In genomic region chr13:99198630-99199029, GRCh38 we compare ENCODE assay signal across 13 cellular contexts. TPM values are rescaled to one million over a fixed set of nuclear protein-coding genes. Genes with fewer than 3 reads are reported as not detected.
DNase-seq lines count a peak whose midpoint lies in the region; ATAC-seq and TF ChIP-seq lines count a peak whose summit lies in the region.
"Had no signal": no experiment of that assay in that cellular context is flagged by ENCODE, and none has a peak within 500 bp of the region (broad histone marks: within the 10 kb centered on the region; RNA-seq: fewer than 3 reads in every experiment).

No MANE protein-coding gene starts in this region.

- no peak for TF ChIP-seq POLR2A in esophagus squamous epithelium (IDR thresholded peaks at IDR 0.05)

- H3K9me3 ChIP-seq in esophagus squamous epithelium: no peaks in the 10 kb centered on the region
- H3K9me3 ChIP-seq: left ventricle myocardium inferior, ovary had no signal

- H3K27me3 ChIP-seq in esophagus squamous epithelium: no peaks in the 10 kb centered on the region
- H3K27me3 ChIP-seq: ovary had no signal

- peaks cover 22 to 63% (median 27%) of the 10 kb centered on the region in 3 donors for H3K4me1 ChIP-seq in esophagus squamous epithelium

- CTCF ChIA-PET in activated B cell treated with CpG ODN at 0.5 μM for 24 hours (lab: Charles Lee): interaction anchor here (1.6 to 8.3 kb wide), 5 partner anchors 22 to 71 kb away, joined by 4 to 157 read pairs (median 13); partner anchors contain the start of gene GPR18

- no peak overlapping the region for H3K4me3 ChIP-seq in esophagus squamous epithelium
- H3K4me3 ChIP-seq: left ventricle myocardium inferior, ovary had no signal

- H3K9me3 Mint-ChIP-seq in activated T-cell treated with anti-CD3 and anti-CD28 coated beads, Interleukin-2, amount 50 U/mL, for 24 hours: no peaks in the 10 kb centered on the region
- no peaks in the 10 kb centered on the region for H3K9me3 Mint-ChIP-seq in activated B cell treated with CpG ODN at 0.5 μM for 24 hours
- H3K9me3 Mint-ChIP-seq in stimulated activated effector memory CD8-positive, alpha-beta T cell treated with anti-CD3 and anti-CD28 coated beads, Interleukin-12 subunit alpha, Interleukin-12 subunit beta, amount 100 ng/mL, for 72 hours: no peaks in the 10 kb centered on the region

- peak overlapping the region; percentile 96 for H3K4me3 Mint-ChIP-seq in activated T-cell treated with anti-CD3 and anti-CD28 coated beads, Interleukin-2, amount 50 U/mL, for 24 hours
- H3K4me3 Mint-ChIP-seq in activated B cell treated with CpG ODN at 0.5 μM for 24 hours: no peak overlapping the region
- H3K4me3 Mint-ChIP-seq in stimulated activated effector memory CD8-positive, alpha-beta T cell treated with anti-CD3 and anti-CD28 coated beads, Interleukin-12 subunit alpha, Interleukin-12 subunit beta, amount 100 ng/mL, for 72 hours: peak overlapping the region; percentile 88

- H3K27ac Mint-ChIP-seq in activated T-cell treated with anti-CD3 and anti-CD28 coated beads, Interleukin-2, amount 50 U/mL, for 24 hours: peak overlapping the region; percentile 97
- peak overlapping the region; percentile 35 for H3K27ac Mint-ChIP-seq in activated B cell treated with CpG ODN at 0.5 μM for 24 hours
- H3K27ac Mint-ChIP-seq in stimulated activated effector memory CD8-positive, alpha-beta T cell treated with anti-CD3 and anti-CD28 coated beads, Interleukin-12 subunit alpha, Interleukin-12 subunit beta, amount 100 ng/mL, for 72 hours: peak overlapping the region; percentile 90

- H3K36me3 ChIP-seq in esophagus squamous epithelium: no peaks in the 10 kb centered on the region
- H3K36me3 ChIP-seq: left ventricle myocardium inferior, ovary had no signal

- 62 to 67% methylated on average over 3 of the region's 3 CpGs for WGBS in esophagus squamous epithelium, 2 donors

- no peaks in the 10 kb centered on the region for H3K27me3 Mint-ChIP-seq in activated T-cell treated with anti-CD3 and anti-CD28 coated beads, Interleukin-2, amount 50 U/mL, for 24 hours
- no peaks in the 10 kb centered on the region for H3K27me3 Mint-ChIP-seq in activated B cell treated with CpG ODN at 0.5 μM for 24 hours

- no peak for DNase-seq in activated T-cell treated with anti-CD3 and anti-CD28 coated beads, Interleukin-2, amount 50 U/mL, for 24 hours
- DNase-seq in activated T-cell treated with anti-CD3 and anti-CD28 coated beads, Interleukin-2, amount 50 U/mL, for 48 hours: no peak
- DNase-seq in activated B cell treated with CpG ODN at 0.5 μM for 24 hours (no peak), esophagus squamous epithelium (lab: John Stamatoyannopoulos, UW) (no peak), GF-D8 (lab: John Stamatoyannopoulos, UW) (no peak), GM13976 (ENCODE audit: low spot score) (no peak)
- DNase-seq in stimulated activated effector memory CD8-positive, alpha-beta T cell treated with anti-CD3 and anti-CD28 coated beads, Interleukin-12 subunit alpha, Interleukin-12 subunit beta, amount 100 ng/mL, for 72 hours (ENCODE audit: low spot score in 2 of 2): no peak
- DNase-seq: amniotic stem cell; effector CD4-positive, alpha-beta T cell; left ventricle myocardium inferior; ovary had no signal

- peaks cover 51% of the 10 kb centered on the region for H3K4me1 Mint-ChIP-seq in activated T-cell treated with anti-CD3 and anti-CD28 coated beads, Interleukin-2, amount 50 U/mL, for 24 hours (ENCODE audit: low read depth)
- peaks cover 40% of the 10 kb centered on the region for H3K4me1 Mint-ChIP-seq in activated B cell treated with CpG ODN at 0.5 μM for 24 hours
- peaks cover 35% of the 10 kb centered on the region for H3K4me1 Mint-ChIP-seq in stimulated activated effector memory CD8-positive, alpha-beta T cell treated with anti-CD3 and anti-CD28 coated beads, Interleukin-12 subunit alpha, Interleukin-12 subunit beta, amount 100 ng/mL, for 72 hours

- peak overlapping the region; percentile 96 to 99 (median 99) for H3K27ac ChIP-seq in esophagus squamous epithelium
- H3K27ac ChIP-seq: left ventricle myocardium inferior, ovary had no signal

- in situ Hi-C loops in GM13976 (cut with MboI; ENCODE audit: low sequenced_read_pairs, unreplicated experiment): loop anchor here (5.0 kb wide), 1 partner anchor 64 kb away; no protein-coding TSS in a partner anchor

- intact Hi-C loops in activated B cell treated with CpG ODN at 0.5 μM for 24 hours (cut with micrococcal nuclease): no loop called here
- intact Hi-C loops in esophagus squamous epithelium (cut with DNase I): no loop called here

- H3K36me3 Mint-ChIP-seq in activated T-cell treated with anti-CD3 and anti-CD28 coated beads, Interleukin-2, amount 50 U/mL, for 24 hours (ENCODE audit: low read depth): peaks cover 37% of the 10 kb centered on the region
- H3K36me3 Mint-ChIP-seq in activated B cell treated with CpG ODN at 0.5 μM for 24 hours (ENCODE audit: low read depth): peaks cover 6% of the 10 kb centered on the region
- H3K36me3 Mint-ChIP-seq in stimulated activated effector memory CD8-positive, alpha-beta T cell treated with anti-CD3 and anti-CD28 coated beads, Interleukin-12 subunit alpha, Interleukin-12 subunit beta, amount 100 ng/mL, for 72 hours: peaks cover 33% of the 10 kb centered on the region

- POLR2A ChIA-PET in activated B cell treated with CpG ODN at 0.5 μM for 24 hours (lab: Charles Lee): interaction anchor here (0.6 to 7.4 kb wide), 5 partner anchors 58 to 177 kb away, joined by 5 to 128 read pairs (median 6); partner anchors contain the start of gene GPR18

- TF ChIP-seq CTCF in activated B cell treated with CpG ODN at 0.5 μM for 24 hours (IDR thresholded peaks at IDR 0.05): no peak
- no peak for TF ChIP-seq CTCF in esophagus squamous epithelium (IDR thresholded peaks at IDR 0.05)
- TF ChIP-seq CTCF in GM13976 (IDR thresholded peaks at IDR 0.05; ENCODE audit: borderline replicate concordance, control extremely low read depth, extremely low read depth, insufficient read depth, missing control alignments): no peak

- ATAC-seq in activated B cell treated with CpG ODN at 0.5 μM for 24 hours (ENCODE audit: low read depth) (no peak), HG02981 (IDR thresholded peaks at IDR 0.05; ENCODE audit: unreplicated experiment) (no peak)
- ATAC-seq in stimulated activated effector memory CD8-positive, alpha-beta T cell treated with anti-CD3 and anti-CD28 coated beads, Interleukin-12 subunit alpha, Interleukin-12 subunit beta, amount 100 ng/mL, for 72 hours: no peak
- ATAC-seq: activated CD4-positive, CD25-positive, alpha-beta regulatory T cell treated with anti-CD3 and anti-CD28 coated beads, Interleukin-2, amount 50 U/mL, for 24 hours had no signal

RNA-seq across cellular contexts. Expression of gene UBAC2, which starts 2.0 kb away (rescaled TPM):
- total RNA-seq in activated B cell treated with CpG ODN at 0.5 μM for 24 hours (40.6 and 51.0 TPM in 2 replicates), esophagus squamous epithelium (10 to 100 TPM; 60.8 to 84.6 (median 75.0) TPM)

RNA-seq across cellular contexts. Expression of gene GPR18, which starts 59.5 kb away (rescaled TPM):
- 29.0 and 32.4 TPM in 2 replicates for total RNA-seq in activated B cell treated with CpG ODN at 0.5 μM for 24 hours
- under 1 TPM in 1 of 4 donors, not detected in 3; 0.19 TPM for total RNA-seq in esophagus squamous epithelium
- total RNA-seq: left ventricle myocardium inferior had no signal

Comparison
In these comparisons a context has a peak if more than half of its experiments do, and no peak if none do; other contexts are left out.
1. H3K27ac Mint-ChIP-seq: peak in every context shown above with its lines; median percentile 97 in activated T-cell treated with anti-CD3 and anti-CD28 coated beads, Interleukin-2, amount 50 U/mL, for 24 hours; 90 in stimulated activated effector memory CD8-positive, alpha-beta T cell treated with anti-CD3 and anti-CD28 coated beads, Interleukin-12 subunit alpha, Interleukin-12 subunit beta, amount 100 ng/mL, for 72 hours; 35 in activated B cell treated with CpG ODN at 0.5 μM for 24 hours.
2. RNA of gene GPR18, which starts 59.5 kb away (total RNA-seq): 29.0 to 32.4 TPM in activated B cell treated with CpG ODN at 0.5 μM for 24 hours; 0.19 TPM in esophagus squamous epithelium; every median in the first group is over 10 times any median in the second.